Comparison of ENCODE assay signal across 1 cellular context in the genomic region with DNA sequence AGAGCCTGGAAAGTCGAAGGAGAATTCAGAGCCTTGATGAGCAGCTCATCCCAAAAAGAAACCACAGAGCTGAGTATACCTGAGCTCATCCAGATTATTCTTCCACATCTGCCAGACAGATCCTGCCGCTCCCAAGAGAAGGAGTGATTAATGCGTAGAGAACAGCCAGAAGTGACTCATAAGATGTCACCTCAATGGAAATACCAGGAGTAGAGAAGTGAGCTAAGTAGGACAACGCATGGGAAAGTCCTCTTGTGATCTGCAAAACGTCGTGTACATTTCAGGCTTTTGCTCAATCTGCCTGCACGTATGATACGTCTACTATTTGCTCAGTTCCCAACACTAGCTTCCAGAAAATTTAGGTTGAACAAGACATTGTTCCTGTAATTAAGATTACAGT.
TF ChIP-seq lines count a peak whose summit lies in the region.

No MANE protein-coding gene starts in this region.

TF ChIP-seq in SK-N-SH treated with all-trans-retinoic acid at 6 μM for 48 hours, 23 proteins besides CTCF, POLR2A, EP300 and RAD21 (continued from another document):
- TF ChIP-seq ZFP3 (CRISPR knock-in tag; IDR thresholded peaks at IDR 0.05) (no peak), RARB (CRISPR knock-in tag; IDR thresholded peaks at IDR 0.05) (no peak), CSDC2 (CRISPR knock-in tag; IDR thresholded peaks at IDR 0.05) (no peak), GLIS3 (CRISPR knock-in tag; IDR thresholded peaks at IDR 0.05) (no peak), ZNF70 (CRISPR knock-in tag; IDR thresholded peaks at IDR 0.05) (no peak), ISL1 (CRISPR knock-in tag; IDR thresholded peaks at IDR 0.05) (no peak)
- TF ChIP-seq, protein P1, sequence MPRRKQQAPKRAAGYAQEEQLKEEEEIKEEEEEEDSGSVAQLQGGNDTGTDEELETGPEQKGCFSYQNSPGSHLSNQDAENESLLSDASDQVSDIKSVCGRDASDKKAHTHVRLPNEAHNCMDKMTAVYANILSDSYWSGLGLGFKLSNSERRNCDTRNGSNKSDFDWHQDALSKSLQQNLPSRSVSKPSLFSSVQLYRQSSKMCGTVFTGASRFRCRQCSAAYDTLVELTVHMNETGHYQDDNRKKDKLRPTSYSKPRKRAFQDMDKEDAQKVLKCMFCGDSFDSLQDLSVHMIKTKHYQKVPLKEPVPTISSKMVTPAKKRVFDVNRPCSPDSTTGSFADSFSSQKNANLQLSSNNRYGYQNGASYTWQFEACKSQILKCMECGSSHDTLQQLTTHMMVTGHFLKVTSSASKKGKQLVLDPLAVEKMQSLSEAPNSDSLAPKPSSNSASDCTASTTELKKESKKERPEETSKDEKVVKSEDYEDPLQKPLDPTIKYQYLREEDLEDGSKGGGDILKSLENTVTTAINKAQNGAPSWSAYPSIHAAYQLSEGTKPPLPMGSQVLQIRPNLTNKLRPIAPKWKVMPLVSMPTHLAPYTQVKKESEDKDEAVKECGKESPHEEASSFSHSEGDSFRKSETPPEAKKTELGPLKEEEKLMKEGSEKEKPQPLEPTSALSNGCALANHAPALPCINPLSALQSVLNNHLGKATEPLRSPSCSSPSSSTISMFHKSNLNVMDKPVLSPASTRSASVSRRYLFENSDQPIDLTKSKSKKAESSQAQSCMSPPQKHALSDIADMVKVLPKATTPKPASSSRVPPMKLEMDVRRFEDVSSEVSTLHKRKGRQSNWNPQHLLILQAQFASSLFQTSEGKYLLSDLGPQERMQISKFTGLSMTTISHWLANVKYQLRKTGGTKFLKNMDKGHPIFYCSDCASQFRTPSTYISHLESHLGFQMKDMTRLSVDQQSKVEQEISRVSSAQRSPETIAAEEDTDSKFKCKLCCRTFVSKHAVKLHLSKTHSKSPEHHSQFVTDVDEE (CRISPR knock-in tag; IDR thresholded peaks at IDR 0.05), result no peak
- TF ChIP-seq, protein P2, sequence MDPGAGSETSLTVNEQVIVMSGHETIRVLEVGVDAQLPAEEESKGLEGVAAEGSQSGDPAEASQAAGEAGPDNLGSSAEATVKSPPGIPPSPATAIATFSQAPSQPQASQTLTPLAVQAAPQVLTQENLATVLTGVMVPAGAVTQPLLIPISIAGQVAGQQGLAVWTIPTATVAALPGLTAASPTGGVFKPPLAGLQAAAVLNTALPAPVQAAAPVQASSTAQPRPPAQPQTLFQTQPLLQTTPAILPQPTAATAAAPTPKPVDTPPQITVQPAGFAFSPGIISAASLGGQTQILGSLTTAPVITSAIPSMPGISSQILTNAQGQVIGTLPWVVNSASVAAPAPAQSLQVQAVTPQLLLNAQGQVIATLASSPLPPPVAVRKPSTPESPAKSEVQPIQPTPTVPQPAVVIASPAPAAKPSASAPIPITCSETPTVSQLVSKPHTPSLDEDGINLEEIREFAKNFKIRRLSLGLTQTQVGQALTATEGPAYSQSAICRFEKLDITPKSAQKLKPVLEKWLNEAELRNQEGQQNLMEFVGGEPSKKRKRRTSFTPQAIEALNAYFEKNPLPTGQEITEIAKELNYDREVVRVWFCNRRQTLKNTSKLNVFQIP (CRISPR knock-in tag; IDR thresholded peaks at IDR 0.05; ENCODE audit: borderline replicate concordance, low read depth), result no peak
TF ChIP-seq in SK-N-SH treated with all-trans-retinoic acid at 6 μM for 48 hours: peak in this region for 0.
